8 cellular contexts compared by ENCODE assay signal in the genomic region with DNA sequence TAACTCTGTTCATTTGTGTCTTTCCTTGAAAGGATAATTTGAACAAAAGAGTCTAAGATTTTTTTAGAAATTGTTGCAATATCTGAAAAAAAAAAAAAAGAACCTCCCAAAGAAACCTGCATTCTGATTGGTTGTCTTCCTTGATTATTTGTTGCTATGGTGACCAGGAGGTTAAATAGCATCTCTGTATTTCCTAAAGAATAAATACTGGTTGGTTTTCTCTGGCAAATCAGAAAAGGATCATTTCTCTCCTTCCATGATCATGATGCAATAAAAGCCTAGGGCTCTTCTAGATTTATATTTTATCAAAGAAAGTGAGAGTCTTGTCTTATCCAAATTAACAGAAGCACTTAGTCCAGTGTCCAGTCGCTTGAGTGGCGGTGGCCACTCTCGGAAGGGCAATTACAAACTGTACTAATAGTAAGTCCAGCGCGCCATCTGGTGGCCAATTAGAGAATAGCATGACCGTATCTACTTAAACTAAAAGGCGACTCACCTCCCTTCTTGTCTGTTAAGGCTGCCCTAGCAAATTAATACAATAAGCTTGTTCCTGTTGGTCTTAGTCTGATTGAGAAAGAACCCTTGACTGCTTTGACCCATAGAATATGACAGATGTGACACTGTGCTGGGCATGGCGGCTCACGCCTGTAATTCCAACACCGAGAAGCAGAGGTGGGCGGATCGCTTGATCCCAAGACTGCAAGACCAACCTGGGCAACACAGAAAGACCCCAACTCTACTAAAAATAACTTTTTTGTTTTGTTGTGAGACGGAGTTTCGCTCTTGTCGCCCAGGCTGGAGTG. TPM values are rescaled to one million over a fixed set of nuclear protein-coding genes. Genes with fewer than 3 reads are reported as not detected.
DNase-seq lines count a peak whose midpoint lies in the region; ATAC-seq and TF ChIP-seq lines count a peak whose summit lies in the region.

No MANE protein-coding gene starts in this region.

- peaks cover 2% of the 10 kb centered on the region; the same call in 1 of the 2 replicates for H3K4me1 ChIP-seq in HAP-1

- H3K9me3 ChIP-seq in HAP-1: no peaks in the 10 kb centered on the region

- intact Hi-C loops in activated CD4-positive, alpha-beta T cell treated with anti-CD3 and anti-CD28 coated beads for 36 hours (cut with DNase I, micrococcal nuclease): loop anchor here (1.0 kb wide), 3 partner anchors 13 to 147 kb away; no protein-coding TSS in a partner anchor

- DNase-seq in AG09309 (ENCODE audit: low read depth) (peak; percentile 69), HAP-1 (ENCODE audit: low spot score in 2 of 2) (peak; percentile 81 to 91), NCI-H524 (lab: John Stamatoyannopoulos, UW) (peak; percentile 56 to 80), choroid plexus epithelial cell (ENCODE audit: low read depth) (peak; percentile 94), left kidney (ENCODE audit: low read depth, low spot score) (peak; percentile 95)
- peak; percentile 90 for DNase-seq in activated CD4-positive, alpha-beta T cell treated with anti-CD3 and anti-CD28 coated beads for 36 hours
- DNase-seq in stimulated activated CD4-positive, alpha-beta T cell treated with anti-CD3 and anti-CD28 coated beads, Interleukin-2, amount 100 ng/mL, for 48 hours: peak; percentile 75 to 78

- POLR2A ChIA-PET in activated CD4-positive, alpha-beta T cell treated with anti-CD3 and anti-CD28 coated beads for 36 hours (lab: Charles Lee): no interaction called here

- in situ Hi-C loops in HAP-1 (cut with MboI; ENCODE audit: low sequenced_read_pairs): no loop called here

- no peaks in the 10 kb centered on the region for H3K27me3 Mint-ChIP-seq in activated CD4-positive, alpha-beta T cell treated with anti-CD3 and anti-CD28 coated beads for 36 hours

- no peak overlapping the region for H3K27ac Mint-ChIP-seq in activated CD4-positive, alpha-beta T cell treated with anti-CD3 and anti-CD28 coated beads for 36 hours

- H3K36me3 ChIP-seq in HAP-1 (replicated peaks): no peaks in the 10 kb centered on the region

- no peaks in the 10 kb centered on the region for H3K36me3 Mint-ChIP-seq in activated CD4-positive, alpha-beta T cell treated with anti-CD3 and anti-CD28 coated beads for 36 hours (ENCODE audit: low read depth)

- TF ChIP-seq CTCF in AG09309 (IDR thresholded peaks at IDR 0.05; ENCODE audit: control insufficient read depth, insufficient read depth, low read depth, low read length, missing control alignments): peak; percentile 74
- peak; percentile 79 for TF ChIP-seq CTCF in choroid plexus epithelial cell (conservative IDR thresholded peaks at IDR 0.05; ENCODE audit: low read depth, low read length)

- H3K27me3 ChIP-seq in HAP-1 (ENCODE audit: low read depth): no peaks in the 10 kb centered on the region

- no peaks in the 10 kb centered on the region for H3K9me3 Mint-ChIP-seq in activated CD4-positive, alpha-beta T cell treated with anti-CD3 and anti-CD28 coated beads for 36 hours (ENCODE audit: low read depth)

- no peak overlapping the region for H3K4me3 ChIP-seq in AG09309 (ENCODE audit: control insufficient read depth, low read depth, low read length)
- H3K4me3 ChIP-seq in HAP-1: no peak overlapping the region
- no peak overlapping the region for H3K4me3 ChIP-seq in choroid plexus epithelial cell (ENCODE audit: low read depth, low read length)

- ATAC-seq in activated CD4-positive, alpha-beta T cell treated with anti-CD3 and anti-CD28 coated beads for 36 hours: peak; percentile 64
- ATAC-seq in HG03521 (IDR thresholded peaks at IDR 0.05; ENCODE audit: unreplicated experiment): no peak

- H3K4me1 Mint-ChIP-seq in activated CD4-positive, alpha-beta T cell treated with anti-CD3 and anti-CD28 coated beads for 36 hours: peaks cover 9% of the 10 kb centered on the region

- H3K4me3 Mint-ChIP-seq in activated CD4-positive, alpha-beta T cell treated with anti-CD3 and anti-CD28 coated beads for 36 hours: no peak overlapping the region

- CTCF ChIA-PET in activated CD4-positive, alpha-beta T cell treated with anti-CD3 and anti-CD28 coated beads for 36 hours (lab: Charles Lee): interaction anchor here (0.6 to 5.9 kb wide), 16 partner anchors 9 to 635 kb away, joined by 3 to 60 read pairs (median 3); a partner anchor contains a TSS

RNA-seq across cellular contexts. Expression of a gene that starts 47.0 kb away (rescaled TPM):
- under 1 TPM; 0.07 to 0.14 TPM for total RNA-seq in activated CD4-positive, alpha-beta T cell treated with anti-CD3 and anti-CD28 coated beads for 36 hours

RNA-seq across cellular contexts. Expression of a gene that starts 58.5 kb away (rescaled TPM):
- 100 to 1,000 TPM; 493 to 631 TPM for total RNA-seq in activated CD4-positive, alpha-beta T cell treated with anti-CD3 and anti-CD28 coated beads for 36 hours
